Comparison of ENCODE assay signal across 21 cellular contexts in the genomic region with DNA sequence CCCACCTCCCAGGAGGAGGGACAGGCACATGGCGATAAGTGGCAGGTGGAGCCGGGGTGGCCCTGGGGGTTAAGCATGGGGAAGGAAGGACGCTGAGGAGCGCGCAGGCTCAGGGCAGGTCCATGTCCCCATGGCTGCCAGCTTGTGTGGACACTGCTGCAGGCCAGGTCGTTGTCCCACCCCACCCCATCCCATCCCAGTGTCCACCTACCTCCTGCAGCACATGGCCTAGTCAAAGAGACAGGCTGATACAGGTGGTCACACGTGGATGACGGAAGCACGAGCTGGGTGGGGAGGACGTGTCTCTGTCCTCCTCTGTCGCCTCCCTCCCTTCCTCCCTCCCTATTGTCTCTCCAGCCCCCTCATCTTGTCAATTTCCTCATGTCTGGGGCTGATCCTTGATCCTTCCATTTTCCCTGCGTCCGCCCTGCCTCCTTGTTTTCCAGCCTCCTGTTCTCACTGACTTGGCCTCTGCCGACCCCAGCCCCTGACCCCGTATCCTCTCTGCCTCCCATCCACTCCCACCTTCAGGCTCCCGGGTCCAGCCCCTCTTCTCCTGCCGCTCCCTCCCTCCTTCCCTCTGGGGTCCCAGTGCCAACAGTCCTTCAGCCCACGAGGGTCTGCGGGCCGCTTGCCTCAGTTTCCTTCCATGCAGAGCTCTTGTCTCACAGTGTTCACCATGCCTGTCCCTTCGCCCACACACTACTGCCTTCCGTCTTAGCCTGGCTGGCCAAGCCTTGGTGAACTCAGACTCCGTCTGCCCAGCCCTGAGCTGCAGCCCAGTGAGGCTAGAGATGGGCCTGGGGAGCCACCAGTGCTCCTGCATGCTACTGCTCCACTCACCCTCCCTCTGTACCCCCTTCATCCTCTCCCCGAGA. TPM values are rescaled to one million over a fixed set of nuclear protein-coding genes. Genes with fewer than 3 reads are reported as not detected.
DNase-seq lines count a peak whose midpoint lies in the region; ATAC-seq and TF ChIP-seq lines count a peak whose summit lies in the region.
"Had no signal": no experiment of that assay in that cellular context is flagged by ENCODE, and none has a peak within 500 bp of the region (broad histone marks: within the 10 kb centered on the region; RNA-seq: fewer than 3 reads in every experiment).

No MANE protein-coding gene starts in this region.

- H3K9me3 ChIP-seq in neuronal stem cell (replicated peaks in 1 of 2; ENCODE audit: control insufficient read depth in 2 of 2, insufficient read depth in 1 of 2, low read depth in 1 of 2, low read length in 2 of 2), result no peaks in the 10 kb centered on the region
- H3K9me3 ChIP-seq: Peyer's patch, psoas muscle, thyroid gland had no signal

- H3K4me3 Mint-ChIP-seq in WTC11, result no peak overlapping the region
- H3K4me3 Mint-ChIP-seq: CD8-positive, alpha-beta memory T cell; endodermal cell had no signal

- peak overlapping the region; percentile 30 for H3K9ac ChIP-seq in neuronal stem cell (ENCODE audit: low read depth, low read length, poor library complexity)
- H3K9ac ChIP-seq: GM23248 had no signal

- no peak overlapping the region for H2AFZ ChIP-seq in neuronal stem cell (ENCODE audit: low read length)
- H2AFZ ChIP-seq: GM23248 had no signal

- H2BK5ac ChIP-seq in neuronal stem cell (ENCODE audit: low read length), result peak overlapping the region; percentile 20

- H3K79me1 ChIP-seq in neuronal stem cell (ENCODE audit: low read depth, low read length), result peaks cover 7% of the 10 kb centered on the region

- no peak overlapping the region for H3K4me2 ChIP-seq in neuronal stem cell (ENCODE audit: insufficient read depth, low read length, poor library complexity, severe bottlenecking)

- H4K91ac ChIP-seq in neuronal stem cell (ENCODE audit: low read depth, low read length, poor library complexity), result no peak overlapping the region

- no peak overlapping the region for H3K4ac ChIP-seq in neuronal stem cell (ENCODE audit: low read length)

- DNase-seq in GM06990 (ENCODE audit: extremely low read depth, insufficient read length) (peak; percentile 4), WTC11 (ENCODE audit: low spot score) (peak; percentile 6), left cardiac atrium (peak; percentile 16), neuronal stem cell (ENCODE audit: low spot score) (no peak), H4 (ENCODE audit: low spot score) (no peak), NCI-H187 (lab: John Stamatoyannopoulos, UW) (no peak), cortex of kidney (lab: John Stamatoyannopoulos, UW) (no peak)
- DNase-seq: DMS79 treated with DMSO at 0.1 percent for 48 hours; endodermal cell; GM23248; Kasumi-1; naive B cell; NCI-H1048; NCI-H2029 treated with DMSO at 0.1 percent for 48 hours; NCI-H446; stimulated activated CD4-positive, alpha-beta T cell treated with anti-CD3 and anti-CD28 coated beads, Interleukin-12 subunit alpha, Interleukin-12 subunit beta, amount 100 ng/mL, for 4 hours; T1000 had no signal

- no peaks in the 10 kb centered on the region for H3K4me1 Mint-ChIP-seq in WTC11
- H3K4me1 Mint-ChIP-seq: endodermal cell had no signal

- H3K9me3 Mint-ChIP-seq in WTC11, result no peaks in the 10 kb centered on the region; the same call in 1 of the 2 replicates
- H3K9me3 Mint-ChIP-seq: CD8-positive, alpha-beta memory T cell; endodermal cell; naive B cell had no signal

- H3K27me3 ChIP-seq in GM06990 (replicated peaks; ENCODE audit: control insufficient read depth, insufficient read depth, low read length), result no peaks in the 10 kb centered on the region
- no peaks in the 10 kb centered on the region for H3K27me3 ChIP-seq in neuronal stem cell (ENCODE audit: control insufficient read depth in 3 of 3, insufficient read depth in 3 of 3, low read depth in 1 of 3, low read length in 3 of 3)
- H3K27me3 ChIP-seq: Peyer's patch, thyroid gland had no signal

- no peak overlapping the region for H2BK120ac ChIP-seq in neuronal stem cell (ENCODE audit: low read depth, low read length)

- CTCF ChIA-PET in WTC11 (lab: Charles Lee), result interaction anchor here (0.6 kb wide), 1 partner anchor 11 kb away, joined by 3 read pairs; no protein-coding TSS in a partner anchor

- no peak overlapping the region for H3K4me3 ChIP-seq in GM06990 (replicated peaks; ENCODE audit: low read depth, low read length)
- H3K4me3 ChIP-seq in neuronal stem cell (ENCODE audit: low read length in 2 of 2), result no peak overlapping the region
- H3K4me3 ChIP-seq: GM23248, Peyer's patch, psoas muscle, thyroid gland had no signal

- peak overlapping the region; percentile 22 for H2BK12ac ChIP-seq in neuronal stem cell (ENCODE audit: low read length)

- no peak overlapping the region for H3K23ac ChIP-seq in neuronal stem cell (ENCODE audit: low read depth, low read length, poor library complexity)

- no CpG with 5 or more reads among the region's 24 CpGs for WGBS in neuronal stem cell (ENCODE audit: extremely low coverage in 2 of 2, insufficient read length in 2 of 2, insufficient replicate concordance in 1 of 2), 2 donors

- TF ChIP-seq CTCF in GM06990 (IDR thresholded peaks at IDR 0.05; ENCODE audit: insufficient read depth, low read length, poor library complexity, severe bottlenecking) (no peak), WTC11 (IDR thresholded peaks at IDR 0.05) (no peak)

- H3K18ac ChIP-seq in neuronal stem cell (ENCODE audit: low read length), result peak overlapping the region; percentile 17

- H3K36me3 ChIP-seq in GM06990 (ENCODE audit: control insufficient read depth, insufficient read depth, low read length), result peaks cover 48% of the 10 kb centered on the region
- H3K36me3 ChIP-seq in neuronal stem cell (replicated peaks in 1 of 2; ENCODE audit: control insufficient read depth in 2 of 2, insufficient read depth in 2 of 2, low read length in 2 of 2), result peaks cover 40 to 94% of the 10 kb centered on the region in 2 donors

- peak overlapping the region; percentile 97 for H3K14ac ChIP-seq in neuronal stem cell (ENCODE audit: low read length)

- no peak overlapping the region for H3K27ac ChIP-seq in neuronal stem cell (replicated peaks; ENCODE audit: low read length)
- H3K27ac ChIP-seq: GM23248, Peyer's patch, psoas muscle, thyroid gland had no signal

- H2AK5ac ChIP-seq in neuronal stem cell (ENCODE audit: low read depth, low read length), result no peak overlapping the region

- H2BK15ac ChIP-seq in neuronal stem cell (ENCODE audit: low read length), result no peak overlapping the region

- H3K4me1 ChIP-seq in neuronal stem cell (ENCODE audit: control insufficient read depth in 2 of 2, insufficient read depth in 1 of 2, low read depth in 1 of 2, low read length in 2 of 2), result no peaks in the 10 kb centered on the region
- H3K4me1 ChIP-seq: psoas muscle, thyroid gland had no signal

- no peaks in the 10 kb centered on the region for H3K27me3 Mint-ChIP-seq in WTC11 (ENCODE audit: low read depth)
- H3K27me3 Mint-ChIP-seq: CD8-positive, alpha-beta memory T cell; naive B cell had no signal

- H3K27ac Mint-ChIP-seq in WTC11, result no peak overlapping the region

- intact Hi-C loops in left cardiac atrium (cut with DNase I), result no loop called here

- H4K8ac ChIP-seq in neuronal stem cell (ENCODE audit: low read depth, low read length), result no peak overlapping the region

- peaks cover 35% of the 10 kb centered on the region for H3K36me3 Mint-ChIP-seq in WTC11

- POLR2A ChIA-PET in WTC11 (lab: Charles Lee), result interaction anchor here (0.7 kb wide), 1 partner anchor 118 kb away, joined by 3 read pairs; no protein-coding TSS in a partner anchor

- ATAC-seq in WTC11 (no peak), left cardiac atrium (no peak)
- ATAC-seq: psoas muscle had no signal

TF ChIP-seq in WTC11, 78 proteins besides CTCF, POLR2A, EP300 and RAD21:
- no peak for TF ChIP-seq EMX1 (CRISPR knock-in tag; IDR thresholded peaks at IDR 0.05)

RNA-seq across cellular contexts. Expression of gene ADD1, which starts 15.5 kb away (rescaled TPM):
- 164 to 178 TPM (median 167 TPM) in 3 replicates for total RNA-seq in WTC11 (2021)
- 100 to 1,000 TPM; 200 to 209 TPM for total RNA-seq in left cardiac atrium
- 169 TPM for polyA plus RNA-seq in neuronal stem cell (2013, experiment 1 of 2)
- polyA plus RNA-seq in neuronal stem cell (2013, experiment 2 of 2), result 159 TPM
- 117 and 125 TPM in 2 replicates for total RNA-seq in H4 (2014; rRNA removed; shearing (Covaris generic))

RNA-seq across cellular contexts. Expression of gene SH3BP2, which starts 35.2 kb away (rescaled TPM):
- total RNA-seq in WTC11 (2021) (43.2 to 49.1 TPM (median 44.5 TPM) in 3 replicates), left cardiac atrium (10 to 100 TPM; 28.3 to 28.5 TPM)
- polyA plus RNA-seq in neuronal stem cell (2013, experiment 1 of 2), result 8.1 TPM
- 8.7 TPM for polyA plus RNA-seq in neuronal stem cell (2013, experiment 2 of 2)
- total RNA-seq in H4 (2014; rRNA removed; shearing (Covaris generic)), result 10.9 and 17.7 TPM in 2 replicates

Comparison
In these comparisons a context has a peak if more than half of its experiments do, and no peak if none do; other contexts are left out.
1. DNase-seq: peak in GM06990 (single experiment), WTC11 (single experiment) and left cardiac atrium (single experiment); none in neuronal stem cell (single experiment), H4 (single experiment), NCI-H187 (0 of 2) and cortex of kidney (single experiment).